ENCODE assay signal across 8 cellular contexts in genomic region chr11:60841797-60842687, GRCh38. TPM values are rescaled to one million over a fixed set of nuclear protein-coding genes. Genes with fewer than 3 reads are reported as not detected.
DNase-seq lines count a peak whose midpoint lies in the region; ATAC-seq, FAIRE-seq and TF ChIP-seq lines count a peak whose summit lies in the region.

Gene CCDC86 (plus strand): TSS chr11:60842113. CDS start chr11:60842125, 12 bp downstream.

- no peak within 1 kb of the TSS for H2BK12ac ChIP-seq in trophoblast cell (ENCODE audit: low read length)

- DNase-seq in GM12891 (ENCODE audit: insufficient read length, low spot score): peak; percentile 98
- DNase-seq in NCI-H1417 (lab: John Stamatoyannopoulos, UW): peak; percentile 95 to 98 (median 97)
- peak; percentile 97 to 99 (median 98) for DNase-seq in adrenal gland
- DNase-seq in heart left ventricle: peak; percentile 96 to 98 (median 97)
- DNase-seq in trophoblast cell: peak; percentile 94 to 97
- DNase-seq in tibial nerve (ENCODE audit: low spot score in 2 of 2): peak; percentile 95 to 96

- no peak for TF ChIP-seq POLR2A in GM12891 (IDR thresholded peaks at IDR 0.05; ENCODE audit: low read depth, low read length)
- TF ChIP-seq POLR2A in adrenal gland (IDR thresholded peaks at IDR 0.05): peak in 1 of 2 donors; percentile 50
- peak in 1 of 2 donors; percentile 60 for TF ChIP-seq POLR2A in heart left ventricle (IDR thresholded peaks at IDR 0.05)
- TF ChIP-seq POLR2A in tibial nerve (IDR thresholded peaks at IDR 0.05): peak in 1 of 2 donors; percentile 38

- peaks cover 17 to 39% of the 10 kb centered on the region in 2 donors for H3K4me1 ChIP-seq in adrenal gland (replicated peaks in 1 of 2)
- H3K4me1 ChIP-seq in heart left ventricle: peaks cover 3 to 51% (median 32%) of the 10 kb centered on the region in 12 donors
- H3K4me1 ChIP-seq in trophoblast cell (ENCODE audit: control insufficient read depth in 1 of 2, insufficient read depth in 2 of 2, low read length in 2 of 2): peaks cover 8 to 23% of the 10 kb centered on the region in 2 experiments
- peaks cover 0 to 60% (median 24%) of the 10 kb centered on the region in 4 donors for H3K4me1 ChIP-seq in tibial nerve

- peak within 1 kb of the TSS; percentile 72 for H4K8ac ChIP-seq in trophoblast cell (ENCODE audit: low read depth, low read length)

- H3K4me2 ChIP-seq in trophoblast cell (ENCODE audit: low read length): peak within 1 kb of the TSS; percentile 100

- WGBS in adrenal gland, 4 donors: 0 to 1% (median 0%) methylated on average over 7 to 57 of the region's 57 CpGs
- WGBS in heart left ventricle, 4 donors: 0 to 1% (median 0%) methylated on average over 25 to 57 of the region's 57 CpGs
- WGBS in trophoblast cell (ENCODE audit: extremely low coverage, insufficient coverage, insufficient read length): no CpG with 5 or more reads among the region's 57 CpGs
- 0 to 1% methylated on average over 34 to 38 of the region's 57 CpGs for WGBS in tibial nerve, 2 donors

- peak within 1 kb of the TSS; percentile 11 for H2BK5ac ChIP-seq in trophoblast cell (ENCODE audit: low read depth, low read length, poor library complexity)

- intact Hi-C loops in T-helper 1 cell treated with Interleukin-12 subunit alpha and Interleukin-12 subunit beta and Interleukin-4 antibody, amounts not matched to agents 30 ng/mL and 1 ng/mL, for 36 hours (cut with micrococcal nuclease): loop anchor here (1.0 to 5.0 kb wide), 7 partner anchors 64 to 1730 kb away; partner anchors contain the start of genes CPSF7, CYB561A3, PRPF19 and TMEM138
- intact Hi-C loops in adrenal gland (cut with DNase I): no loop called here
- intact Hi-C loops in heart left ventricle (cut with DNase I): loop anchor here in 3 of 10 donors (2.0 to 5.0 kb wide), 2 partner anchors 35 to 65 kb away; partner anchors contain the start of gene PRPF19 (in 1 of the 3)

- peak; percentile 89 to 93 for TF ChIP-seq EP300 in tibial nerve (IDR thresholded peaks at IDR 0.05)

- H3K36me3 ChIP-seq in adrenal gland (replicated peaks in 1 of 2): no peaks in the 10 kb centered on the region
- H3K36me3 ChIP-seq in heart left ventricle: peaks cover 0 to 7% (median 0%) of the 10 kb centered on the region in 9 donors
- H3K36me3 ChIP-seq in trophoblast cell (ENCODE audit: control insufficient read depth in 1 of 2, insufficient read depth in 2 of 2, low read length in 2 of 2): peaks cover 0 to 3% of the 10 kb centered on the region in 2 experiments
- peaks cover 0 to 26% (median 0%) of the 10 kb centered on the region in 3 donors for H3K36me3 ChIP-seq in tibial nerve

- H3K4ac ChIP-seq in trophoblast cell (ENCODE audit: low read depth, low read length): peak within 1 kb of the TSS; percentile 35

- H3K23ac ChIP-seq in trophoblast cell (ENCODE audit: low read length): no peak within 1 kb of the TSS

- peak within 1 kb of the TSS; percentile 49 for H4K12ac ChIP-seq in trophoblast cell (ENCODE audit: low read depth, low read length)

- TF ChIP-seq CTCF in adrenal gland (IDR thresholded peaks at IDR 0.05): no peak
- TF ChIP-seq CTCF in heart left ventricle (IDR thresholded peaks at IDR 0.05): no peak
- TF ChIP-seq CTCF in tibial nerve (IDR thresholded peaks at IDR 0.05): peak in 1 of 5 experiments; percentile 58

- H3K9me3 ChIP-seq in adrenal gland (replicated peaks in 1 of 3) (no peaks in the 10 kb centered on the region), heart left ventricle (no peaks in the 10 kb centered on the region), trophoblast cell (ENCODE audit: insufficient read depth, low read depth, low read length) (no peaks in the 10 kb centered on the region), tibial nerve (no peaks in the 10 kb centered on the region)

- peak within 1 kb of the TSS; percentile 14 for H2AK5ac ChIP-seq in trophoblast cell (ENCODE audit: low read length)

- peak within 1 kb of the TSS; percentile 50 for H3K18ac ChIP-seq in trophoblast cell (ENCODE audit: low read length)

- H3K14ac ChIP-seq in trophoblast cell (ENCODE audit: low read length): peak within 1 kb of the TSS; percentile 38

- ATAC-seq in HG02759 (IDR thresholded peaks at IDR 0.05; ENCODE audit: unreplicated experiment): peak; percentile 87
- ATAC-seq in heart left ventricle: peak; percentile 95 to 98 (median 95)

- H3K79me2 ChIP-seq in trophoblast cell (ENCODE audit: control insufficient read depth, insufficient read depth, low read length, poor library complexity): peaks cover 9% of the 10 kb centered on the region

- peak within 1 kb of the TSS; percentile 13 for H2BK120ac ChIP-seq in trophoblast cell (ENCODE audit: insufficient read depth, low read length, poor library complexity)

- peak within 1 kb of the TSS; percentile 70 for H4K91ac ChIP-seq in trophoblast cell (ENCODE audit: low read depth, low read length)

- H3K79me1 ChIP-seq in trophoblast cell (ENCODE audit: low read length): peaks cover 11% of the 10 kb centered on the region

- H3K27ac ChIP-seq in adrenal gland (peak within 1 kb of the TSS; percentile 31 to 85 (median 68)), heart left ventricle (peak within 1 kb of the TSS; percentile 60 to 91 (median 78)), trophoblast cell (ENCODE audit: low read depth, low read length) (peak within 1 kb of the TSS; percentile 50), tibial nerve (peak within 1 kb of the TSS; percentile 58 to 87 (median 80))

- peak within 1 kb of the TSS; percentile 67 for H2AFZ ChIP-seq in trophoblast cell (ENCODE audit: insufficient read depth, low read length, poor library complexity)

- peak; percentile 99 for FAIRE-seq in GM12891 (lab: Jason Lieb, UNC)

- H3K9ac ChIP-seq in trophoblast cell (ENCODE audit: low read length): peak within 1 kb of the TSS; percentile 95

- H3K27me3 ChIP-seq in adrenal gland (no peaks in the 10 kb centered on the region), heart left ventricle (no peaks in the 10 kb centered on the region), trophoblast cell (ENCODE audit: insufficient read depth, low read length) (no peaks in the 10 kb centered on the region), tibial nerve (no peaks in the 10 kb centered on the region)

- H3K4me3 ChIP-seq in adrenal gland (peak within 1 kb of the TSS; percentile 49 to 86 (median 82)), heart left ventricle (peak within 1 kb of the TSS; percentile 36 to 94 (median 81)), trophoblast cell (ENCODE audit: low read depth, low read length) (peak within 1 kb of the TSS; percentile 95), tibial nerve (peak within 1 kb of the TSS; percentile 67 to 88 (median 80))

TF ChIP-seq in GM12891, 5 proteins besides CTCF, POLR2A, EP300 and RAD21:
- TF ChIP-seq POLR2AphosphoS5 (IDR thresholded peaks at IDR 0.05; ENCODE audit: low read depth, low read length): peak; percentile 51; the same call in 1 of the 2 replicates
- no peak for TF ChIP-seq SPI1 (IDR thresholded peaks at IDR 0.05; ENCODE audit: low read depth, low read length)
- peak; percentile 55 for TF ChIP-seq PAX5 (IDR thresholded peaks at IDR 0.05; ENCODE audit: insufficient read depth, low read length, severe bottlenecking)
- TF ChIP-seq POU2F2 (IDR thresholded peaks at IDR 0.05; ENCODE audit: low read depth, low read length): peak; percentile 73; the same call in 1 of the 2 replicates
- peak; percentile 46 for TF ChIP-seq TAF1 (IDR thresholded peaks at IDR 0.05; ENCODE audit: low read depth, low read length)

RNA-seq across cellular contexts. Expression of gene CCDC86, which starts in this region (rescaled TPM):
- polyA plus RNA-seq in GM12891 (2012; ENCODE audit: low read depth, missing spikeins): 24.8 TPM
- total RNA-seq in T-helper 1 cell treated with Interleukin-12 subunit alpha and Interleukin-12 subunit beta and Interleukin-4 antibody, amounts not matched to agents 30 ng/mL and 1 ng/mL, for 36 hours: 31.4 and 34.2 TPM in 2 replicates
- 10 to 100 TPM; 25.1 to 52.4 (median 30.7) TPM for total RNA-seq in adrenal gland
- 10 to 100 TPM; 14.7 to 50.9 (median 22.6) TPM for polyA plus RNA-seq in adrenal gland
- 10 to 100 TPM in 5 of 9 donors, 1 to 10 TPM in 4; 6.0 to 26.7 (median 10.1) TPM for total RNA-seq in heart left ventricle
- 10 to 100 TPM in 1 of 2 donors, 1 to 10 TPM in 1; 8.1 to 33.3 TPM for polyA plus RNA-seq in heart left ventricle
- polyA plus RNA-seq in trophoblast cell (2013): 35.1 and 37.2 TPM in 2 replicates
- 10 to 100 TPM; 15.9 to 41.1 (median 27.3) TPM for total RNA-seq in tibial nerve

Comparison
In these comparisons a context has a peak if more than half of its experiments do, and no peak if none do; other contexts are left out.
1. Peak in every context shown above with its lines: DNase-seq, ATAC-seq, H3K4me3 ChIP-seq and H3K27ac ChIP-seq.